Comparison of ENCODE assay signal across 1 cellular context in the genomic region with DNA sequence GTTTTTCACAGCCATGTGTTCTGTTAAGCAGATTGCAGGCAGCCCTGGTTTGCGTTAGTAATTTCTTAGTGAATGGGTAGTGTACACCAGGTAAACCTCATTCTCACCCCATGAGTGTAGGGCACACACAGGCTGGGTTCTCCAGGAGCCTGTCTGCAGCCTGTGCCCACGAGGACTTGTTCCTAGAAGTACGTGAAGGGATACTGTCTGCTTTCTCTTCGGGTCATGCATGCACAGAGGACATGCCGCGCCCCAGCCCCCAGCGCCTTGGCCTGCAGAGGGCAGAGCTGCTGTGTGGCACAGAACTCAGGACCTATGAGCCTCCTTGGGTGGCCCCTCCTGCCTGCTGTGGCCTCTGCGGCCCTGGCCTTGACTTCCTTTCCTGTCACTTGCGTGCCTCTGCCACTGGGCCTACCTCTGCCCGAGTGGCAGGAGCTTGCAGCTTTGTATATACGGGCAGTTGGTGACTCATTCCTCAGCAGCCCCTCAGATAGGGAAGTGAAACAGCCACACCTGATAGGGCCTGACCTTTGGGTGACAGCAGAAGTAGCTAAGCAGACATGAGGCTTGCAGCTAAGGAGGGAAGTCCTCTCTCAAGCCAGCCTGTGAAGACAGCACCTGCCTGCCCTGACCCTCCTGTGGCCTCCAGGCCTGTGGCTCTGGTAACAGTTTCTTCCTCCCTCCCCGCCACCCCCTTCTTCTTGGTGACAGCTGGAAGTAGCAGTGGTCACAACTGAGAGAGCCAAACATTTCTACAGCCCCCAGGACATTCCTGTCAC.
TF ChIP-seq lines count a peak whose summit lies in the region.

No MANE protein-coding gene starts in this region.

TF ChIP-seq in H1, 55 proteins besides CTCF, POLR2A, EP300 and RAD21:
- no peak for TF ChIP-seq RXRA (IDR thresholded peaks at IDR 0.05; ENCODE audit: insufficient read depth, low read depth, low read length)
- TF ChIP-seq, protein P1, sequence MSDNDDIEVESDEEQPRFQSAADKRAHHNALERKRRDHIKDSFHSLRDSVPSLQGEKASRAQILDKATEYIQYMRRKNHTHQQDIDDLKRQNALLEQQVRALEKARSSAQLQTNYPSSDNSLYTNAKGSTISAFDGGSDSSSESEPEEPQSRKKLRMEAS (IDR thresholded peaks at IDR 0.05) = peak; percentile 50; the same call in 1 of the 2 replicates
- TF ChIP-seq TAF7 (optimal IDR thresholded peaks at IDR 0.05; ENCODE audit: borderline replicate concordance, low read depth, low read length) = no peak
- no peak for TF ChIP-seq CBX8 (IDR thresholded peaks at IDR 0.05; ENCODE audit: borderline replicate concordance, low read depth, low read length)
- no peak for TF ChIP-seq YY1 (IDR thresholded peaks at IDR 0.05; ENCODE audit: low read depth, low read length)
- TF ChIP-seq SIX5 (IDR thresholded peaks at IDR 0.05; ENCODE audit: low read depth, low read length) = no peak
- no peak for TF ChIP-seq FOSL1 (IDR thresholded peaks at IDR 0.05; ENCODE audit: insufficient read depth, low read depth, low read length)
